Comparison of ENCODE assay signal across 9 cellular contexts in the genomic region with DNA sequence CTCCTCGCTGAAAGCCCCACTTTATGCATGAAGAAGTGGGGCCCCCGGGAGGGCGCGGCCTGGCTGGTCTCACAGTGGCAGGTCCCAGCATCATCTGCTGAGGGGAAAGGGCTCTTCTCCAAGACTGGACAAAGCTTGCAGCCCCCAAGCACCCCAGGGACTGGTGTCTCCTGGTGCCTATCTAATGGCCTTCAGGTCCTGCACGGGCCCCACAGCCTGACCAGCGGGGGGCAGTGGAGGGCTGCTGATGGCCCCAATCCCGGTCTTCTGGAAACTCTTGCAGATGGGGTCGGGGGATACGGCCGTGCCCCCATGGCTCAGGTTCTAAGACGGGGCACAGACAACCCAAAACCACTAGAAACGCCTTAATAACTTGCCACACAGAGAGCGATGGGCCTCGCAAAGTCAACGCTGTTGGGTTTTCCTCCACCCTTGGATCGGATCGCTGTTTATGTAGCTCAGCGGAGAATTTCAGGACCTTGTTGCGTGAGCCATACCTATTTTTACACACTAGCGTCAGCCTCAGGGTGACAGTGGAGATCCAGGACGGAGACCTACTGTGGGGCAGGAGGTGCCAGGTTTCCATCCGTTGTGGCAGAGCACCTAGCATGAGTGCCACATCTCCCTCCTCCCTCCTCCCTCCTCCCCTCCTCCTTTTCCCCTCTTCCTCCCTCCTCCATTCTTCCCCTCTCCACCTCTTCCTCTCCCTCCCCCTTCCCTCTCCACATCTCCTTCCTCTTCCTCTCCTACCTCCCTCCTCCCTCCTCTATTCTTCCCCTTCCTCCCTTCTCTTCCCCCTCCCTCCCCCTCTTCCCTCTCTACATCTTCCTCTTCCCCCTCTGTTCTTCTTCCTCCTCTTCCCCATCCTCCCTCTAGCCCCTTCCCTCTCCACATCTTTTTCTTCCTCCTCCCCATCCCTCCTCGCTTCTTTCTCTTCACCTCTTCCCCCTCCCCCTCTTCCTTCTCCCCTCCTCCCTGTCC.
DNase-seq lines count a peak whose midpoint lies in the region; ATAC-seq and TF ChIP-seq lines count a peak whose summit lies in the region.
"Had no signal": no experiment of that assay in that cellular context is flagged by ENCODE, and none has a peak within 500 bp of the region (broad histone marks: within the 10 kb centered on the region; RNA-seq: fewer than 3 reads in every experiment).

No MANE protein-coding gene starts in this region.

- no peak overlapping the region for H3K23ac ChIP-seq in mesenchymal stem cell (ENCODE audit: low read length in 2 of 2)

- intact Hi-C loops in colonic mucosa (cut with DNase I), result loop anchor here (2.0 kb wide), 1 partner anchor 129 kb away; no protein-coding TSS in a partner anchor

- H3K9ac ChIP-seq in colonic mucosa (ENCODE audit: low read depth in 2 of 2, low read length in 2 of 2) (no peak overlapping the region), mesenchymal stem cell (ENCODE audit: low read length) (no peak overlapping the region)
- H3K9ac ChIP-seq: KMS-11 had no signal

- no peak overlapping the region for H3K4ac ChIP-seq in mesenchymal stem cell (ENCODE audit: low read depth in 1 of 2, low read length in 2 of 2)

- H2BK5ac ChIP-seq in mesenchymal stem cell (ENCODE audit: low read depth, low read length, poor library complexity, severe bottlenecking), result no peak overlapping the region

- TF ChIP-seq CTCF in colonic mucosa (IDR thresholded peaks at IDR 0.05), result peak; percentile 47

- H3K36me3 ChIP-seq in colonic mucosa (no peaks in the 10 kb centered on the region), mesenchymal stem cell (ENCODE audit: control insufficient read depth in 1 of 2, insufficient read depth in 2 of 2, low read depth in 1 of 2, low read length in 2 of 2) (no peaks in the 10 kb centered on the region)

- H3K4me1 ChIP-seq in colonic mucosa (no peaks in the 10 kb centered on the region), mesenchymal stem cell (ENCODE audit: control insufficient read depth, insufficient read depth, low read depth, low read length) (no peaks in the 10 kb centered on the region)

- no peaks in the 10 kb centered on the region for H3K79me1 ChIP-seq in mesenchymal stem cell (replicated peaks; ENCODE audit: low read length, poor library complexity, severe bottlenecking)

- no peak overlapping the region for H2AK5ac ChIP-seq in mesenchymal stem cell (ENCODE audit: low read length, severe bottlenecking)

- ATAC-seq in GM19351 (IDR thresholded peaks at IDR 0.05; ENCODE audit: unreplicated experiment) (no peak), HG03439 (IDR thresholded peaks at IDR 0.05; ENCODE audit: unreplicated experiment) (no peak)

- H3K4me2 ChIP-seq in mesenchymal stem cell (ENCODE audit: low read length, poor library complexity, severe bottlenecking), result no peak overlapping the region
- H3K4me2 ChIP-seq: KMS-11 had no signal

- H2AFZ ChIP-seq in mesenchymal stem cell (ENCODE audit: low read depth, low read length), result no peak overlapping the region

- no peak overlapping the region for H2BK12ac ChIP-seq in mesenchymal stem cell (ENCODE audit: low read length in 2 of 2)

- DNase-seq in EH (ENCODE audit: low read depth), result peak; percentile 32
- peak; percentile 11 for DNase-seq in NAMALWA (ENCODE audit: low spot score)
- DNase-seq in colonic mucosa, result peak; percentile 31
- no peak for DNase-seq in mesenchymal stem cell
- no peak for DNase-seq in activated CD4-positive, CD25-positive, alpha-beta regulatory T cell (lab: John Stamatoyannopoulos, UW)
- no peak for DNase-seq in activated naive CD4-positive, alpha-beta T cell treated with anti-CD3 and anti-CD28 coated beads, Interleukin-2, amount 50 U/mL, for 16 hours

- H3K4me3 ChIP-seq in colonic mucosa (no peak overlapping the region), mesenchymal stem cell (ENCODE audit: insufficient read depth in 1 of 2, low read depth in 1 of 2, low read length in 2 of 2) (no peak overlapping the region)

- H3K27ac ChIP-seq in colonic mucosa, result no peak overlapping the region
- H3K27ac ChIP-seq in mesenchymal stem cell (ENCODE audit: low read length, poor library complexity, severe bottlenecking), result no peak overlapping the region
- H3K27ac ChIP-seq: KMS-11 had no signal

- no peak overlapping the region for H3K18ac ChIP-seq in mesenchymal stem cell (ENCODE audit: low read depth in 1 of 2, low read length in 2 of 2)

- no peak overlapping the region for H3K14ac ChIP-seq in mesenchymal stem cell (ENCODE audit: low read length in 2 of 2)

- H3K27me3 ChIP-seq in colonic mucosa (no peaks in the 10 kb centered on the region), mesenchymal stem cell (ENCODE audit: control insufficient read depth in 1 of 2, insufficient read depth in 1 of 2, low read length in 2 of 2) (peaks cover 4 to 13% of the 10 kb centered on the region in 2 experiments)

- peak overlapping the region; percentile 28 for H4K91ac ChIP-seq in mesenchymal stem cell (ENCODE audit: low read length)

- H2BK120ac ChIP-seq in mesenchymal stem cell (ENCODE audit: low read depth, low read length), result no peak overlapping the region

- no peak overlapping the region for H4K8ac ChIP-seq in mesenchymal stem cell (ENCODE audit: low read length)

- no peaks in the 10 kb centered on the region for H3K9me3 ChIP-seq in colonic mucosa
- no peaks in the 10 kb centered on the region for H3K9me3 ChIP-seq in mesenchymal stem cell (ENCODE audit: control insufficient read depth, low read length)

- 70% methylated on average over 23 of the region's 23 CpGs for WGBS in mesenchymal stem cell

- no peak overlapping the region for H2BK15ac ChIP-seq in mesenchymal stem cell (ENCODE audit: low read depth, poor library complexity, severe bottlenecking)

Comparison
In these comparisons a context has a peak if more than half of its experiments do, and no peak if none do; other contexts are left out.
1. DNase-seq: peak in EH (single experiment), NAMALWA (single experiment) and colonic mucosa (single experiment); none in mesenchymal stem cell (single experiment), activated CD4-positive, CD25-positive, alpha-beta regulatory T cell (0 of 4) and activated naive CD4-positive, alpha-beta T cell treated with anti-CD3 and anti-CD28 coated beads, Interleukin-2, amount 50 U/mL, for 16 hours (single experiment).